Comparison of ENCODE assay signal across 19 cellular contexts in the genomic region with DNA sequence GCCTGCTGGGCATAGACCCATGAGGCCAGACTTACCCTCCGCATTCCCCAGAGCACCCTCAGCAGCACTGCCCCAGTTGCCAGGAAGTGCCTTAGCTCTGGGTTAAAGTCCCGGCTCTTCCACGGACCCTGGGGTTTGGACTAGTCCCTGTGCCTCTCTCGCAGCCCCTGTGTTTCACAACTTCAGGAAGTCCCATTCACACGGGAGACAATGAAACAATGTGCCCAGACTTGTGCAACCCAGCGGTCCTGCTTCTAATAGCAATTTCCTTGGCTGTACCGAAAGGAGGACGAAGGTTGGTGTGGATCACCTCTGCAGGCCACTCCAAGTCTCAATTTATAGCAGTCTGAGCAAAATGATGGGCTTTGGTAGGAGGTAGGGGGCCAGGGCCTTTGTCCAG. TPM values are rescaled to one million over a fixed set of nuclear protein-coding genes. Genes with fewer than 3 reads are reported as not detected.
DNase-seq lines count a peak whose midpoint lies in the region; FAIRE-seq and TF ChIP-seq lines count a peak whose summit lies in the region.
"Had no signal": no experiment of that assay in that cellular context is flagged by ENCODE, and none has a peak within 500 bp of the region (broad histone marks: within the 10 kb centered on the region; RNA-seq: fewer than 3 reads in every experiment).

No MANE protein-coding gene starts in this region.

- no peaks in the 10 kb centered on the region for H3K23me2 ChIP-seq in H1 (ENCODE audit: low read depth, low read length)

- TF ChIP-seq POLR2A in breast epithelium (IDR thresholded peaks at IDR 0.05) (no peak), H1 (IDR thresholded peaks at IDR 0.05; ENCODE audit: control extremely low read depth in 1 of 2, low read depth in 2 of 2, low read length in 2 of 2) (no peak)

- H3K27ac Mint-ChIP-seq in MCF 10A (ENCODE audit: low read depth, unreplicated experiment): peak overlapping the region; percentile 85
- H3K27ac Mint-ChIP-seq: H9 had no signal

- H3K23ac ChIP-seq in H1 (ENCODE audit: insufficient read length): no peak overlapping the region

- dilution Hi-C loops in keratinocyte (cut with MboI; ENCODE audit: extremely low pct_ligation_motif_present, low sequenced_read_pairs): no loop called here

- H3K9ac ChIP-seq in H1 (replicated peaks in 1 of 4; ENCODE audit: extremely low read depth in 1 of 4, low read depth in 3 of 4, low read length in 3 of 4) (no peak overlapping the region), keratinocyte (ENCODE audit: control insufficient read depth, extremely low read depth, insufficient read depth, low read length) (no peak overlapping the region)

- no peaks in the 10 kb centered on the region for H3K36me3 ChIP-seq in breast epithelium
- no peaks in the 10 kb centered on the region for H3K36me3 ChIP-seq in H1 (ENCODE audit: control insufficient read depth in 2 of 4, insufficient read depth in 4 of 4, low read length in 3 of 4)
- no peaks in the 10 kb centered on the region for H3K36me3 ChIP-seq in keratinocyte (ENCODE audit: control insufficient read depth in 2 of 2, extremely low read depth in 1 of 2, insufficient read depth in 2 of 2, low read length in 2 of 2)

- POLR2A ChIA-PET in MCF 10A (lab: Yijun Ruan, JAX): interaction anchor here (0.9 to 25.1 kb wide), 10 partner anchors 14 to 138 kb away, joined by 3 to 535 read pairs (median 5); a partner anchor contains a TSS
- POLR2A ChIA-PET in H1 (lab: Charles Lee; ENCODE audit: partially characterized antibody): interaction anchor here (0.6 kb wide), 1 partner anchor 285 kb away, joined by 4 read pairs; no protein-coding TSS in a partner anchor

- no peak overlapping the region for H2AFZ ChIP-seq in H1 (ENCODE audit: low read length)
- peak overlapping the region; percentile 60 for H2AFZ ChIP-seq in keratinocyte (ENCODE audit: control insufficient read depth, low read length)

- no peak overlapping the region for H3K14ac ChIP-seq in H1 (ENCODE audit: insufficient read length)

- no peaks in the 10 kb centered on the region for H3K36me3 Mint-ChIP-seq in MCF 10A (ENCODE audit: insufficient read depth, unreplicated experiment)
- H3K36me3 Mint-ChIP-seq: CD4-positive, alpha-beta memory T cell had no signal

- H2BK120ac ChIP-seq in H1 (replicated peaks; ENCODE audit: low read depth, low read length): no peak overlapping the region

- no TSS peak for BruUV-seq in MCF 10A (replicated peaks; lab: Mats Ljungman, UMichigan)

- no peak overlapping the region for H3K18ac ChIP-seq in H1 (ENCODE audit: extremely low read depth, low read length)

- H3K9me3 Mint-ChIP-seq in MCF 10A (ENCODE audit: unreplicated experiment): no peaks in the 10 kb centered on the region
- H3K9me3 Mint-ChIP-seq: CD4-positive, alpha-beta memory T cell; H9 had no signal

- TF ChIP-seq EP300 in Ishikawa (IDR thresholded peaks at IDR 0.05; ENCODE audit: borderline replicate concordance) (peak; percentile 0; the same call in 1 of the 2 replicates), H1 (IDR thresholded peaks at IDR 0.05; ENCODE audit: borderline replicate concordance in 1 of 2, low read depth in 2 of 2, low read length in 2 of 2) (no peak)

- DNase-seq in MCF 10A (ENCODE audit: unreplicated experiment) (peak; percentile 92), breast epithelium (ENCODE audit: low spot score in 2 of 2) (no peak), H1 (ENCODE audit: low read depth in 1 of 2, low spot score in 2 of 2) (no peak), keratinocyte (ENCODE audit: low read depth, low spot score) (no peak), COLO668 (lab: John Stamatoyannopoulos, UW; ENCODE audit: unreplicated experiment) (no peak), KBM-7 (no peak)
- DNase-seq in activated CD4-positive, alpha-beta T cell treated with anti-CD3 and anti-CD28 coated beads, Interleukin-2, amount 50 U/mL, for 4 hours: no peak
- DNase-seq: AML-193; Calu3; CD4-positive, alpha-beta memory T cell; DMS79 treated with DMSO at 0.1 percent for 48 hours; GF-D8; GOT3; H9 had no signal

- no peak overlapping the region for H2BK12ac ChIP-seq in H1 (ENCODE audit: low read depth, low read length)

- in situ Hi-C loops in KBM-7 (cut with MboI; ENCODE audit: low pct_unique_long_range_greater_than_20kb, low sequenced_read_pairs): no loop called here

- H2AK5ac ChIP-seq in H1 (ENCODE audit: low read depth, low read length): no peak overlapping the region

- H3K9me3 ChIP-seq in breast epithelium: no peaks in the 10 kb centered on the region
- H3K9me3 ChIP-seq in H1 (ENCODE audit: insufficient read depth in 2 of 2, low read depth in 1 of 2, low read length in 1 of 2): no peaks in the 10 kb centered on the region
- no peaks in the 10 kb centered on the region for H3K9me3 ChIP-seq in keratinocyte (ENCODE audit: control insufficient read depth, low read depth, low read length)

- no peak overlapping the region for H2BK15ac ChIP-seq in H1 (ENCODE audit: low read length)

- H4K91ac ChIP-seq in H1 (replicated peaks; ENCODE audit: insufficient read length, low read length): no peak overlapping the region

- TF ChIP-seq CTCF in MCF 10A (IDR thresholded peaks at IDR 0.05; ENCODE audit: unreplicated experiment) (no peak), breast epithelium (IDR thresholded peaks at IDR 0.05) (no peak), H1 (IDR thresholded peaks at IDR 0.05; ENCODE audit: control extremely low read depth in 1 of 3, insufficient read depth in 1 of 3, low read depth in 1 of 3, low read length in 3 of 3) (no peak), keratinocyte (optimal IDR thresholded peaks at IDR 0.05 in 1 of 3, IDR thresholded peaks at IDR 0.05 in 1 of 3, conservative IDR thresholded peaks at IDR 0.05 in 1 of 3; ENCODE audit: extremely low read depth in 1 of 3, insufficient read depth in 2 of 3, low read length in 3 of 3) (no peak)

- H4K5ac ChIP-seq in H1 (ENCODE audit: insufficient read length, low read depth, low read length): no peak overlapping the region

- H3K4ac ChIP-seq in H1 (replicated peaks; ENCODE audit: insufficient read length, low read depth, low read length): no peak overlapping the region

- H2BK20ac ChIP-seq in H1 (ENCODE audit: low read length): no peak overlapping the region

- H4K20me1 ChIP-seq in H1 (replicated peaks in 1 of 2; ENCODE audit: control insufficient read depth in 1 of 2, insufficient read depth in 2 of 2, low read length in 2 of 2) (no peaks in the 10 kb centered on the region), keratinocyte (ENCODE audit: control insufficient read depth, extremely low read depth, insufficient read depth, low read length) (no peaks in the 10 kb centered on the region)

- no peaks in the 10 kb centered on the region for H3K27me3 Mint-ChIP-seq in MCF 10A (ENCODE audit: insufficient read depth, unreplicated experiment)

- H2BK5ac ChIP-seq in H1 (ENCODE audit: low read depth, low read length): peak overlapping the region; percentile 18; the same call in 1 of the 2 replicates

- peaks cover 56% of the 10 kb centered on the region for H3K4me1 Mint-ChIP-seq in MCF 10A (ENCODE audit: insufficient read depth, unreplicated experiment)
- H3K4me1 Mint-ChIP-seq: CD4-positive, alpha-beta memory T cell had no signal

- CTCF ChIA-PET in MCF 10A (lab: Yijun Ruan, JAX): interaction anchor here (0.8 to 9.7 kb wide), 12 partner anchors 9 to 62 kb away, joined by 3 to 112 read pairs (median 4); no protein-coding TSS in a partner anchor
- CTCF ChIA-PET in H1 (lab: Charles Lee; ENCODE audit: partially characterized antibody): interaction anchor here (0.9 to 2.1 kb wide), 6 partner anchors 12 to 185 kb away, joined by 3 to 7 read pairs (median 6); a partner anchor contains a TSS

- no peaks in the 10 kb centered on the region for H3K79me2 ChIP-seq in H1 (ENCODE audit: control insufficient read depth in 1 of 2, insufficient read depth in 2 of 2, low read length in 2 of 2)
- no peaks in the 10 kb centered on the region for H3K79me2 ChIP-seq in keratinocyte (ENCODE audit: control insufficient read depth, insufficient read depth, low read length)

- H3K4me3 Mint-ChIP-seq in MCF 10A (ENCODE audit: unreplicated experiment): no peak overlapping the region
- H3K4me3 Mint-ChIP-seq: CD4-positive, alpha-beta memory T cell; H9 had no signal

- TF ChIP-seq RAD21 in Ishikawa (IDR thresholded peaks at IDR 0.05; ENCODE audit: low read depth): no peak; the same call in 1 of the 2 replicates
- no peak for TF ChIP-seq RAD21 in H1 (IDR thresholded peaks at IDR 0.05 in 1 of 2, conservative IDR thresholded peaks at IDR 0.05 in 1 of 2; ENCODE audit: low read depth in 2 of 2, low read length in 2 of 2)

- intact Hi-C loops in MCF 10A (cut with micrococcal nuclease): no loop called here
- intact Hi-C loops in breast epithelium (cut with DNase I; ENCODE audit: low total_unique reads): no loop called here

- H3K9me1 ChIP-seq in keratinocyte (ENCODE audit: control insufficient read depth, extremely low read depth, insufficient read depth, low read length): peaks cover 3% of the 10 kb centered on the region

- no peak for FAIRE-seq in H1 (lab: Jason Lieb, UNC)
- no peak for FAIRE-seq in keratinocyte (lab: Jason Lieb, UNC)
- FAIRE-seq: A549 had no signal

- H3K27ac ChIP-seq in breast epithelium (peak overlapping the region in 1 of 2 donors; percentile 55), H1 (ENCODE audit: low read depth, low read length) (no peak overlapping the region), keratinocyte (ENCODE audit: control insufficient read depth, insufficient read depth, low read length) (no peak overlapping the region)
- H3K27ac ChIP-seq: 22Rv1, A549, C4-2B had no signal

- H3K4me1 ChIP-seq in breast epithelium (no peaks in the 10 kb centered on the region), H1 (replicated peaks in 1 of 4; ENCODE audit: control insufficient read depth in 3 of 4, insufficient read depth in 4 of 4, low read length in 3 of 4) (peaks cover 0 to 5% (median 2%) of the 10 kb centered on the region in 4 experiments; a peak in 2 of 7 replicates), keratinocyte (ENCODE audit: control insufficient read depth, extremely low read depth, insufficient read depth, low read length) (peaks cover 56% of the 10 kb centered on the region)
- H3K4me1 ChIP-seq: A549 had no signal

- H3K4me2 ChIP-seq in H1 (ENCODE audit: insufficient read depth in 1 of 2, low read depth in 2 of 2, low read length in 2 of 2) (no peak overlapping the region), keratinocyte (ENCODE audit: control insufficient read depth, extremely low read depth, insufficient read depth, low read depth, low read length) (peak overlapping the region; percentile 7)
- H3K4me2 ChIP-seq: A549 had no signal

- no peak overlapping the region for H4K8ac ChIP-seq in H1 (ENCODE audit: extremely low read depth, insufficient read depth, low read length)

- H3K56ac ChIP-seq in H1 (replicated peaks; ENCODE audit: insufficient read length, low read depth, low read length): no peak overlapping the region

- no peaks in the 10 kb centered on the region for H3K79me1 ChIP-seq in H1 (ENCODE audit: low read depth, low read length)

- WGBS in H1 (ENCODE audit: extremely low coverage in 1 of 2, insufficient coverage in 1 of 2, insufficient read length in 1 of 2, insufficient replicate concordance in 2 of 2, low coverage in 1 of 2, low lambda C conversion rate in 2 of 2, missing lambda C conversion rate in 1 of 2), 2 experiments: 86% methylated on average over 8 of the region's 8 CpGs; no CpG with 5 or more reads in 1 of the 2 experiments

- H3K4me3 ChIP-seq in breast epithelium: no peak overlapping the region
- no peak overlapping the region for H3K4me3 ChIP-seq in H1 (ENCODE audit: extremely low read depth in 1 of 4, insufficient read depth in 2 of 4, low read depth in 3 of 4, low read length in 4 of 4)
- H3K4me3 ChIP-seq in keratinocyte (ENCODE audit: control insufficient read depth in 2 of 3, extremely low read depth in 1 of 3, insufficient read depth in 2 of 3, low read depth in 1 of 3, low read length in 3 of 3): no peak overlapping the region
- H3K4me3 ChIP-seq: A549 had no signal

- H3K27me3 ChIP-seq in breast epithelium (no peaks in the 10 kb centered on the region), H1 (replicated peaks in 1 of 4; ENCODE audit: control insufficient read depth in 3 of 4, extremely low read depth in 1 of 4, insufficient read depth in 3 of 4, low read length in 3 of 4) (no peaks in the 10 kb centered on the region; a peak in 1 of 7 replicates), keratinocyte (ENCODE audit: control insufficient read depth, extremely low read depth, insufficient read depth, low read length) (no peaks in the 10 kb centered on the region)

RNA-seq across cellular contexts. Expression of a gene that starts 41.8 kb away (rescaled TPM):
- total RNA-seq in MCF 10A (2022): 5.9 and 9.9 TPM in 2 replicates
- total RNA-seq in breast epithelium: 1 to 10 TPM in 2 of 3 donors, under 1 TPM in 1; 0.16 to 5.4 (median 3.6) TPM
- total RNA-seq in H1 (2021; fragmentation: NEBNext Ultra II Directional; extraction: Animal tissue kit (Norgen Biotek cat#: 25700)): 0.29 and 0.30 TPM in 2 replicates
- 0.09 and 0.12 TPM in 2 replicates for polyA plus RNA-seq in H1 (2011; rRNA removed)
- polyA plus RNA-seq in H1 (2011; cell fraction: cytosol; rRNA removed): 0.08 TPM
- 0.24 TPM for polyA plus RNA-seq in H1 (2011; cell fraction: nucleus; rRNA removed)
- polyA plus RNA-seq in H1 (2012, experiment 1 of 2): 0.20 to 0.37 TPM (median 0.28 TPM) in 4 replicates
- polyA plus RNA-seq in H1 (2012, experiment 2 of 2): 0.03 TPM
- polyA plus RNA-seq in H1 (2013, experiment 1 of 2): 0.04 TPM
- polyA plus RNA-seq in H1 (2013, experiment 2 of 2): 0.04 TPM
- 0.35 and 0.68 TPM in 2 replicates for polyA minus RNA-seq in H1 (2011; rRNA and poly(A)+ RNA removed)
- 0.22 TPM for polyA minus RNA-seq in H1 (2011; cell fraction: cytosol; rRNA and poly(A)+ RNA removed)
- polyA minus RNA-seq in H1 (2011; cell fraction: nucleus; rRNA and poly(A)+ RNA removed): 0.70 TPM
- polyA plus RNA-seq in keratinocyte: 35.0 to 58.0 TPM (median 51.5 TPM) in 3 replicates
- 20.3 TPM for polyA plus RNA-seq in keratinocyte (2011; ENCODE audit: low read depth)
- 12.5 and 14.2 TPM in 2 replicates for polyA plus RNA-seq in keratinocyte (2011; cell fraction: cytosol; rRNA removed)
- 217 and 259 TPM in 2 replicates for polyA plus RNA-seq in keratinocyte (2011; cell fraction: nucleus; rRNA removed)
- 44.0 and 58.0 TPM in 2 replicates for polyA plus RNA-seq in keratinocyte (2012; ENCODE audit: low replicate concordance)
- polyA minus RNA-seq in keratinocyte: 219 to 287 TPM (median 236 TPM) in 3 replicates
- polyA minus RNA-seq in keratinocyte (2011; cell fraction: cytosol; rRNA and poly(A)+ RNA removed): 63.1 TPM
- 484 and 633 TPM in 2 replicates for polyA minus RNA-seq in keratinocyte (2011; cell fraction: nucleus; rRNA and poly(A)+ RNA removed)
- total RNA-seq: Calu3; CD4-positive, alpha-beta memory T cell had no signal
- polyA plus RNA-seq: BJ; CD4-positive, alpha-beta memory T cell had no signal

RNA-seq across cellular contexts. Expression of a gene that starts 53.8 kb away (rescaled TPM):
- total RNA-seq in MCF 10A (2022) (17.4 and 32.6 TPM in 2 replicates), breast epithelium (1,000 to 10,000 TPM in 1 of 3 donors, 100 to 1,000 TPM in 2; 220 to 2,507 (median 295) TPM)
- total RNA-seq in H1 (2021; fragmentation: NEBNext Ultra II Directional; extraction: Animal tissue kit (Norgen Biotek cat#: 25700)): 438 and 452 TPM in 2 replicates
- polyA plus RNA-seq in H1 (2011; rRNA removed) (375 and 434 TPM in 2 replicates), keratinocyte (289 to 702 TPM (median 397 TPM) in 3 replicates)
- 385 TPM for polyA plus RNA-seq in H1 (2011; cell fraction: cytosol; rRNA removed)
- 501 TPM for polyA plus RNA-seq in H1 (2011; cell fraction: nucleus; rRNA removed)
- 385 to 537 TPM (median 495 TPM) in 4 replicates for polyA plus RNA-seq in H1 (2012, experiment 1 of 2)
- 164 TPM for polyA plus RNA-seq in H1 (2012, experiment 2 of 2)
- 450 TPM for polyA plus RNA-seq in H1 (2013, experiment 1 of 2)
- 478 TPM for polyA plus RNA-seq in H1 (2013, experiment 2 of 2)
- polyA minus RNA-seq in H1 (2011; rRNA and poly(A)+ RNA removed): 271 and 297 TPM in 2 replicates
- 203 TPM for polyA minus RNA-seq in H1 (2011; cell fraction: cytosol; rRNA and poly(A)+ RNA removed)
- 95.3 TPM for polyA minus RNA-seq in H1 (2011; cell fraction: nucleus; rRNA and poly(A)+ RNA removed)
- 35.6 TPM for polyA plus RNA-seq in keratinocyte (2011; ENCODE audit: low read depth)
- polyA plus RNA-seq in keratinocyte (2011; cell fraction: cytosol; rRNA removed): 237 and 295 TPM in 2 replicates
- polyA plus RNA-seq in keratinocyte (2011; cell fraction: nucleus; rRNA removed): 536 and 559 TPM in 2 replicates
- 21.7 and 645 TPM in 2 replicates for polyA plus RNA-seq in keratinocyte (2012; ENCODE audit: low replicate concordance)
- 352 to 681 TPM (median 403 TPM) in 3 replicates for polyA minus RNA-seq in keratinocyte
- 226 TPM for polyA minus RNA-seq in keratinocyte (2011; cell fraction: cytosol; rRNA and poly(A)+ RNA removed)
- polyA minus RNA-seq in keratinocyte (2011; cell fraction: nucleus; rRNA and poly(A)+ RNA removed): 248 and 370 TPM in 2 replicates
- total RNA-seq: Calu3 had no signal
